Comparison of ENCODE assay signal across 10 cellular contexts in genomic region chr1:217078010-217078704, GRCh38.
A peak's percentile ranks its signal among the peaks of the same experiment; 100 is the strongest.
DNase-seq lines count a peak whose midpoint lies in the region; ATAC-seq, FAIRE-seq and TF ChIP-seq lines count a peak whose summit lies in the region.
"Had no signal": no experiment of that assay in that cellular context is flagged by ENCODE, and none has a peak within 500 bp of the region (broad histone marks: within the 10 kb centered on the region; RNA-seq: fewer than 3 reads in every experiment).

No MANE protein-coding gene starts in this region.

- peaks cover 0 to 4% (median 0%) of the 10 kb centered on the region in 3 donors for H3K4me1 ChIP-seq in pancreas

- FAIRE-seq in pancreas (lab: Jason Lieb, UNC) = no peak
- FAIRE-seq: GM12891 had no signal

- H3K27ac Mint-ChIP-seq in natural killer cell treated with Interleukin-12 subunit alpha and Interleukin-12 subunit beta and Interleukin-15 and Interleukin-18, amount 100 ng/mL, for 72 hours = no peak overlapping the region

- H3K9me3 Mint-ChIP-seq in natural killer cell treated with Interleukin-12 subunit alpha and Interleukin-12 subunit beta and Interleukin-15 and Interleukin-18, amount 100 ng/mL, for 72 hours = peaks cover 9% of the 10 kb centered on the region

- peak; percentile 84 for ATAC-seq in Right ventricle myocardium superior (ENCODE audit: poor library complexity)
- ATAC-seq in pancreas = peak; percentile 62 to 81 (median 75)
- no peak for ATAC-seq in HG03159 (IDR thresholded peaks at IDR 0.05; ENCODE audit: unreplicated experiment)
- ATAC-seq in HG02870 (IDR thresholded peaks at IDR 0.05; ENCODE audit: unreplicated experiment) = no peak
- ATAC-seq in natural killer cell treated with Interleukin-12 subunit alpha and Interleukin-12 subunit beta and Interleukin-15 and Interleukin-18, amount 100 ng/mL, for 72 hours = no peak

- DNase-seq in G401 (ENCODE audit: low spot score) (peak; percentile 13), Right ventricle myocardium superior (no peak), pancreas (peak in 3 of 6 donors; percentile 26 to 45 (median 30)), dermis blood vessel endothelial cell (no peak)
- DNase-seq in natural killer cell treated with Interleukin-12 subunit alpha and Interleukin-12 subunit beta and Interleukin-15 and Interleukin-18, amount 100 ng/mL, for 72 hours (ENCODE audit: low spot score) = no peak
- DNase-seq: CD4-positive, alpha-beta memory T cell had no signal

- H3K36me3 Mint-ChIP-seq in natural killer cell treated with Interleukin-12 subunit alpha and Interleukin-12 subunit beta and Interleukin-15 and Interleukin-18, amount 100 ng/mL, for 72 hours = no peaks in the 10 kb centered on the region
- H3K36me3 Mint-ChIP-seq: CD4-positive, alpha-beta memory T cell had no signal

- no peak for TF ChIP-seq CTCF in pancreas (IDR thresholded peaks at IDR 0.05)

- peak overlapping the region in 3 of 4 donors; percentile 0 to 12 (median 6) for H3K4me3 ChIP-seq in pancreas

- H3K4me1 Mint-ChIP-seq in natural killer cell treated with Interleukin-12 subunit alpha and Interleukin-12 subunit beta and Interleukin-15 and Interleukin-18, amount 100 ng/mL, for 72 hours (ENCODE audit: low read depth in 2 of 2) = no peaks in the 10 kb centered on the region
- H3K4me1 Mint-ChIP-seq: CD4-positive, alpha-beta memory T cell had no signal

- intact Hi-C loops in Right ventricle myocardium superior (cut with DNase I) (no loop called here), pancreas (cut with DNase I) (no loop called here)

- no peak overlapping the region for H3K4me3 Mint-ChIP-seq in natural killer cell treated with Interleukin-12 subunit alpha and Interleukin-12 subunit beta and Interleukin-15 and Interleukin-18, amount 100 ng/mL, for 72 hours
- H3K4me3 Mint-ChIP-seq: CD4-positive, alpha-beta memory T cell had no signal

- no peaks in the 10 kb centered on the region for H3K27me3 ChIP-seq in pancreas

- in situ Hi-C loops in G401 (cut with HindIII; ENCODE audit: low sequenced_read_pairs) = no loop called here

- no peaks in the 10 kb centered on the region for H3K9me3 ChIP-seq in pancreas

- no peaks in the 10 kb centered on the region for H3K27me3 Mint-ChIP-seq in natural killer cell treated with Interleukin-12 subunit alpha and Interleukin-12 subunit beta and Interleukin-15 and Interleukin-18, amount 100 ng/mL, for 72 hours
- H3K27me3 Mint-ChIP-seq: CD4-positive, alpha-beta memory T cell had no signal

- H3K27ac ChIP-seq in pancreas = peak overlapping the region; percentile 17 to 61 (median 53)

- WGBS in pancreas, 2 donors = 5 to 7% methylated on average over 8 of the region's 8 CpGs

- H3K36me3 ChIP-seq in pancreas = no peaks in the 10 kb centered on the region

TF ChIP-seq in PFSK-1, 5 proteins besides CTCF, POLR2A, EP300 and RAD21:
- TF ChIP-seq REST (IDR thresholded peaks at IDR 0.05; ENCODE audit: insufficient read depth in 1 of 2, low read depth in 2 of 2, low read length in 2 of 2) (0 out of 4 replicates have a peak, but pooled peaks of 1 of the 2 experiments have one; percentile 21), TAF1 (IDR thresholded peaks at IDR 0.05; ENCODE audit: borderline replicate concordance, insufficient read depth, low read length) (no peak), SIN3A (IDR thresholded peaks at IDR 0.05; ENCODE audit: borderline replicate concordance, insufficient read depth, low read length) (0 out of 2 replicates have a peak, but pooled peaks have one; percentile 32), POLR2AphosphoS5 (IDR thresholded peaks at IDR 0.05; ENCODE audit: low read depth, low read length) (no peak), FOXP2 (optimal IDR thresholded peaks at IDR 0.05; ENCODE audit: borderline replicate concordance, extremely low read depth, extremely low read length, insufficient read depth) (no peak)

Comparison
In these comparisons a context has a peak if more than half of its experiments do, and no peak if none do; other contexts are left out.
1. ATAC-seq: peak in Right ventricle myocardium superior (single experiment) and pancreas (4 of 4); none in HG03159 (single experiment), HG02870 (single experiment) and natural killer cell treated with Interleukin-12 subunit alpha and Interleukin-12 subunit beta and Interleukin-15 and Interleukin-18, amount 100 ng/mL, for 72 hours (0 of 2).